In the genomic region with DNA sequence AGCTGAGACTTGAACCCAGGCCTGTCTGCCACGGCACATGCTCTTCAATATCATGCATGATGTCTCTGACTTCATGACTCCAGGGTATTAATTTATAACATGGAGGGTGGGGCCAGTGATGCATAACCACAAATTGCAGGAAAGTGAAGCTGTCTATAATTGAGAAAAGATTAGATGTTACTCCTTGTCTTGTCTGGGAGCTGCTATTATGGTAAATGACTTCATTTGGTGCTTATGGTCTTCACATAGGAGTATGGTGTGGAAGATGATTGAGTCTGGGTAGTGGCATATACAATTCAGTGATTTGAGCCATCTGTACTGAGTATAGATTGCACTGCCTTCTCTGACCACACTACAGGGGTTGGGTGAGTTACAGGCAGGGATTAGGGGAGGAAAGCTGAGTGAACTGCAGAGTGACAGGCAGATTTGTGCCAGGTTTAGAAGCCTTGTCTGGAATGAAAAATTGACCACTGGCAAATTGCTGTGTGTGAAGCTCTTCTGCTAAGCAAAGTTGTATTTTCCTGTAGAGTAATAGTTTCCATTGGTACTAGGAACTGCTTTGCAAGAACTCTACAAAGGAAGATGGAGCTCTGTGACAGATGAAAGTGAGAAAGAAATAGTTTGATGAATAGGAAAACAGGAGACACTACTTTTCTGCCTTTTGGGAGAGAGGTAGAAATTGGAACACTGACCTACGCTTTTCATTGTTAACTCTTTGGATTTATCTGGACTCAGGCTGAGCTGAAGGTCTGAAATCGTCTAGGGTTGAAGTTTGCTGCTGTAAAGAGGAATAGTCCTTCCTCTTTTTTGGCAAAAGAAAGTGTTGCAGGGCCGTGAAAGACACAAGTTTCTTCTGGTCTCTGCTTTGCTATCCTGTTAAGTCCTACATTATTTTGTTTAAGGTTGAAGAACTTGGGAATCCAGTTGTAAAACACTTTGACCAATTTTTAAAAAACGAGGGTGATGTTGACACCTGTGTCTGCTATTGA, we compare ENCODE assay signal across 9 cellular contexts. TPM values are rescaled to one million over a fixed set of nuclear protein-coding genes. Genes with fewer than 3 reads are reported as not detected.
DNase-seq lines count a peak whose midpoint lies in the region; TF ChIP-seq lines count a peak whose summit lies in the region.
"Had no signal": no experiment of that assay in that cellular context is flagged by ENCODE, and none has a peak within 500 bp of the region (broad histone marks: within the 10 kb centered on the region; RNA-seq: fewer than 3 reads in every experiment).

No MANE protein-coding gene starts in this region.

- H3K79me2 ChIP-seq in PC-9 (ENCODE audit: low read depth), result peaks cover 77% of the 10 kb centered on the region

- H2AFZ ChIP-seq in PC-9, result no peak overlapping the region

- TF ChIP-seq CTCF in PC-9 (conservative IDR thresholded peaks at IDR 0.05), result no peak
- no peak for TF ChIP-seq CTCF in endothelial cell (IDR thresholded peaks at IDR 0.05; ENCODE audit: unreplicated experiment)
- no peak for TF ChIP-seq CTCF in esophagus squamous epithelium (IDR thresholded peaks at IDR 0.05)

- DNase-seq in stimulated activated CD4-positive, alpha-beta T cell treated with anti-CD3 and anti-CD28 coated beads, Interleukin-15, amount 100 ng/mL, for 24 hours, result peak; percentile 10
- no peak for DNase-seq in stimulated activated CD4-positive, alpha-beta T cell treated with anti-CD3 and anti-CD28 coated beads, Interleukin-2, amount 100 ng/mL, for 24 hours
- DNase-seq in PC-9, result no peak
- no peak for DNase-seq in endothelial cell (ENCODE audit: low spot score)
- no peak for DNase-seq in esophagus squamous epithelium (lab: John Stamatoyannopoulos, UW)
- DNase-seq in UCSD-AML1 (lab: John Stamatoyannopoulos, UW; ENCODE audit: unreplicated experiment), result no peak
- DNase-seq in amygdala (lab: John Stamatoyannopoulos, UW), result no peak
- DNase-seq in NCI-H2029 (lab: John Stamatoyannopoulos, UW), result no peak

- H3K9me2 ChIP-seq in PC-9 (ENCODE audit: insufficient read depth), result no peaks in the 10 kb centered on the region

- H3K4me1 Mint-ChIP-seq in endothelial cell (ENCODE audit: unreplicated experiment), result peaks cover 58% of the 10 kb centered on the region

- H3K36me3 Mint-ChIP-seq in endothelial cell (ENCODE audit: low read depth, unreplicated experiment), result peaks cover 22% of the 10 kb centered on the region

- TF ChIP-seq POLR2A in esophagus squamous epithelium (IDR thresholded peaks at IDR 0.05), result no peak

- peak overlapping the region; percentile 97 for H3K4me3 Mint-ChIP-seq in endothelial cell (ENCODE audit: unreplicated experiment)

- CTCF ChIA-PET in PC-9 (lab: Charles Lee), result no interaction called here

- H3K4me2 ChIP-seq in PC-9, result peak overlapping the region; percentile 87

- H4K20me1 ChIP-seq in PC-9 (ENCODE audit: insufficient read depth), result peaks cover 61% of the 10 kb centered on the region

- H3K4me3 ChIP-seq in PC-9 (peak overlapping the region; percentile 86; the same call in 1 of the 2 replicates), esophagus squamous epithelium (no peak overlapping the region)

- no peaks in the 10 kb centered on the region for H3K27me3 ChIP-seq in PC-9 (ENCODE audit: insufficient read depth, low read depth)
- no peaks in the 10 kb centered on the region for H3K27me3 ChIP-seq in esophagus squamous epithelium

- peaks cover 27% of the 10 kb centered on the region for H3K4me1 ChIP-seq in PC-9 (replicated peaks; ENCODE audit: insufficient read depth)
- peaks cover 0 to 38% (median 27%) of the 10 kb centered on the region in 3 donors for H3K4me1 ChIP-seq in esophagus squamous epithelium

- H3K9me3 Mint-ChIP-seq in endothelial cell (ENCODE audit: unreplicated experiment), result no peaks in the 10 kb centered on the region

- no peak overlapping the region for H3K27ac ChIP-seq in PC-9
- H3K27ac ChIP-seq in esophagus squamous epithelium, result no peak overlapping the region

- BruUV-seq in PC-9 (replicated peaks; lab: Mats Ljungman, UMichigan), result no TSS peak

- H3K27ac Mint-ChIP-seq in endothelial cell (ENCODE audit: unreplicated experiment), result peak overlapping the region; percentile 20

- peaks cover 26% of the 10 kb centered on the region for H3K36me3 ChIP-seq in PC-9 (ENCODE audit: low read depth)
- H3K36me3 ChIP-seq in esophagus squamous epithelium, result peaks cover 0 to 23% (median 0%) of the 10 kb centered on the region in 3 donors

- no peaks in the 10 kb centered on the region for H3K9me3 ChIP-seq in PC-9 (ENCODE audit: insufficient read depth, low read depth)
- H3K9me3 ChIP-seq in esophagus squamous epithelium, result no peaks in the 10 kb centered on the region

- 46 to 56% methylated on average over 5 of the region's 5 CpGs for WGBS in esophagus squamous epithelium, 2 donors

- intact Hi-C loops in PC-9 (cut with micrococcal nuclease; ENCODE audit: unreplicated experiment) (loop anchor here (5.0 kb wide), 1 partner anchor 262 kb away; a partner anchor contains a TSS), esophagus squamous epithelium (cut with DNase I) (no loop called here)

- peaks cover 15% of the 10 kb centered on the region for H3K27me3 Mint-ChIP-seq in endothelial cell (ENCODE audit: unreplicated experiment)

- no peaks in the 10 kb centered on the region; the same call in 1 of the 2 replicates for H3F3A ChIP-seq in PC-9 (ENCODE audit: insufficient read depth, low read depth)

- POLR2A ChIA-PET in PC-9 (lab: Charles Lee; ENCODE audit: unreplicated experiment), result interaction anchor here (0.7 kb wide), 1 partner anchor 560 kb away, joined by 3 read pairs; no protein-coding TSS in a partner anchor

RNA-seq across cellular contexts. Expression of a gene that starts 2.7 kb away (rescaled TPM):
- total RNA-seq in PC-9 (2021) (219 and 273 TPM in 2 replicates), endothelial cell (ENCODE audit: unreplicated experiment) (375 TPM), esophagus squamous epithelium (10 to 100 TPM; 84.2 to 98.8 (median 93.4) TPM)

RNA-seq across cellular contexts. Expression of a gene that starts 36.8 kb away (rescaled TPM):
- total RNA-seq in PC-9 (2021) (not detected in 2 replicates), endothelial cell (ENCODE audit: unreplicated experiment) (0.33 TPM), esophagus squamous epithelium (not detected)
- total RNA-seq: pulmonary artery endothelial cell had no signal
